ENCODE assay signal across 8 cellular contexts in genomic region chr7:69598081-69598486, GRCh38. TPM values are rescaled to one million over a fixed set of nuclear protein-coding genes. Genes with fewer than 3 reads are reported as not detected.
DNase-seq lines count a peak whose midpoint lies in the region; ATAC-seq, FAIRE-seq and TF ChIP-seq lines count a peak whose summit lies in the region.

TSS of gene AUTS2 (plus strand) at chr7:69598475. CDS start at chr7:69599654, 1,179 bp downstream.

- H3K9me3 ChIP-seq in Caco-2 (no peaks in the 10 kb centered on the region), SJSA1 (replicated peaks) (no peaks in the 10 kb centered on the region), astrocyte (ENCODE audit: insufficient read depth, low read depth, low read length) (no peaks in the 10 kb centered on the region), right atrium auricular region (no peaks in the 10 kb centered on the region), aorta (ENCODE audit: control insufficient read depth, low read length) (no peaks in the 10 kb centered on the region)

- intact Hi-C loops in Caco-2 (cut with micrococcal nuclease; ENCODE audit: unreplicated experiment) = loop anchor here (10.0 kb wide), 2 partner anchors 207 to 237 kb away; no protein-coding TSS in a partner anchor
- intact Hi-C loops in aorta (cut with DNase I) = no loop called here

- WGBS in aorta, 2 donors = 0 to 1% methylated on average over 6 to 63 of the region's 63 CpGs

- H3K9me3 Mint-ChIP-seq in Caco-2 (ENCODE audit: unreplicated experiment) (no peaks in the 10 kb centered on the region), astrocyte (ENCODE audit: unreplicated experiment) (no peaks in the 10 kb centered on the region)

- H3K4me3 Mint-ChIP-seq in Caco-2 (ENCODE audit: unreplicated experiment) (peak within 1 kb of the TSS; percentile 83), astrocyte (ENCODE audit: unreplicated experiment) (peak within 1 kb of the TSS; percentile 96)

- H3K27me3 ChIP-seq in Caco-2 (replicated peaks; ENCODE audit: control insufficient read depth, insufficient read depth, low read length) = no peaks in the 10 kb centered on the region
- peaks cover 30% of the 10 kb centered on the region for H3K27me3 ChIP-seq in SJSA1 (replicated peaks)
- H3K27me3 ChIP-seq in astrocyte (ENCODE audit: insufficient read depth, low read length) = peaks cover 8% of the 10 kb centered on the region
- H3K27me3 ChIP-seq in right atrium auricular region = no peaks in the 10 kb centered on the region
- H3K27me3 ChIP-seq in aorta (ENCODE audit: control insufficient read depth in 1 of 2, insufficient read depth in 2 of 2, low read length in 1 of 2) = no peaks in the 10 kb centered on the region

- H3K27ac Mint-ChIP-seq in Caco-2 (ENCODE audit: unreplicated experiment) (no peak within 1 kb of the TSS), astrocyte (ENCODE audit: unreplicated experiment) (peak within 1 kb of the TSS; percentile 85)

- peak within 1 kb of the TSS; percentile 99 for H3K4me2 ChIP-seq in astrocyte (ENCODE audit: low read length)

- no peaks in the 10 kb centered on the region for H3K36me3 ChIP-seq in Caco-2 (ENCODE audit: control insufficient read depth, insufficient read depth, low read length)
- no peaks in the 10 kb centered on the region for H3K36me3 ChIP-seq in SJSA1
- no peaks in the 10 kb centered on the region for H3K36me3 ChIP-seq in astrocyte (ENCODE audit: insufficient read depth, low read length)
- no peaks in the 10 kb centered on the region for H3K36me3 ChIP-seq in right atrium auricular region
- no peaks in the 10 kb centered on the region for H3K36me3 ChIP-seq in aorta (ENCODE audit: control insufficient read depth in 1 of 2, insufficient read depth in 2 of 2, low read length in 1 of 2)

- no peak for FAIRE-seq in astrocyte (lab: Jason Lieb, UNC)

- peak within 1 kb of the TSS; percentile 87 for H3K9ac ChIP-seq in astrocyte (ENCODE audit: low read length)

- no peak within 1 kb of the TSS for H3K27ac ChIP-seq in SJSA1
- peak within 1 kb of the TSS; percentile 34 for H3K27ac ChIP-seq in astrocyte (ENCODE audit: low read depth, low read length)
- peak within 1 kb of the TSS; percentile 91 to 92 for H3K27ac ChIP-seq in right atrium auricular region
- peak within 1 kb of the TSS in 1 of 2 donors; percentile 72 for H3K27ac ChIP-seq in aorta (ENCODE audit: low read depth in 1 of 2, low read length in 2 of 2)

- TF ChIP-seq CTCF in Caco-2 (IDR thresholded peaks at IDR 0.05; ENCODE audit: insufficient read depth in 1 of 2, low read depth in 1 of 2, low read length in 1 of 2, severe bottlenecking in 1 of 2, unreplicated experiment in 1 of 2) = no peak
- TF ChIP-seq CTCF in astrocyte (IDR thresholded peaks at IDR 0.05; ENCODE audit: insufficient read depth, low read depth, low read length) = no peak
- TF ChIP-seq CTCF in right atrium auricular region (IDR thresholded peaks at IDR 0.05) = no peak

- H3K4me1 ChIP-seq in Caco-2 (peaks cover 13% of the 10 kb centered on the region), SJSA1 (replicated peaks) (peaks cover 12% of the 10 kb centered on the region; the same call in 1 of the 2 replicates), astrocyte (ENCODE audit: insufficient read depth, low read length) (peaks cover 5% of the 10 kb centered on the region), right atrium auricular region (peaks cover 0 to 25% of the 10 kb centered on the region in 2 donors), aorta (ENCODE audit: control insufficient read depth in 1 of 2, insufficient read depth in 2 of 2, low read length in 2 of 2) (no peaks in the 10 kb centered on the region)

- no peaks in the 10 kb centered on the region for H3K36me3 Mint-ChIP-seq in Caco-2 (ENCODE audit: insufficient read depth, unreplicated experiment)
- H3K36me3 Mint-ChIP-seq in astrocyte (ENCODE audit: low read depth, unreplicated experiment) = no peaks in the 10 kb centered on the region

- peak within 1 kb of the TSS; percentile 85 for H2AFZ ChIP-seq in astrocyte (ENCODE audit: low read depth, low read length)

- peaks cover 28% of the 10 kb centered on the region for H4K20me1 ChIP-seq in astrocyte (ENCODE audit: insufficient read depth, low read length)

- no TSS peak for BruUV-seq in Caco-2 (replicated peaks; lab: Mats Ljungman, UMichigan)

- H3K4me1 Mint-ChIP-seq in Caco-2 (ENCODE audit: low read depth, unreplicated experiment) (peaks cover 4% of the 10 kb centered on the region), astrocyte (ENCODE audit: low read depth, unreplicated experiment) (no peaks in the 10 kb centered on the region)

- POLR2A ChIA-PET in Caco-2 (lab: Charles Lee) = no interaction called here

- DNase-seq in Caco-2 (peak; percentile 77 to 82), SJSA1 (ENCODE audit: low read depth in 1 of 2, low spot score in 2 of 2) (no peak), astrocyte (ENCODE audit: low read depth) (peak; percentile 78), right atrium auricular region (ENCODE audit: low spot score) (peak; percentile 89), pons (ENCODE audit: low spot score) (peak; percentile 90), aorta (peak; percentile 85 to 95)
- DNase-seq in Jurkat, Clone E6-1 (ENCODE audit: low read depth, low spot score) = peak; percentile 63

- ATAC-seq in GM21515 (IDR thresholded peaks at IDR 0.05; ENCODE audit: unreplicated experiment) (peak; percentile 45), aorta (ENCODE audit: low FRiP score) (peak; percentile 90)

- peaks cover 6% of the 10 kb centered on the region for H3K27me3 Mint-ChIP-seq in Caco-2 (ENCODE audit: insufficient read depth, unreplicated experiment)
- peaks cover 9% of the 10 kb centered on the region for H3K27me3 Mint-ChIP-seq in astrocyte (ENCODE audit: low read depth, unreplicated experiment)

- CTCF ChIA-PET in Caco-2 (lab: Charles Lee) = no interaction called here

- H3K79me2 ChIP-seq in astrocyte (ENCODE audit: insufficient read depth, low read length) = peaks cover 31% of the 10 kb centered on the region

- H3K4me3 ChIP-seq in Caco-2 (ENCODE audit: low read depth, low read length) = peak within 1 kb of the TSS; percentile 57
- peak within 1 kb of the TSS; percentile 53 for H3K4me3 ChIP-seq in Jurkat, Clone E6-1 (ENCODE audit: low read length)
- H3K4me3 ChIP-seq in SJSA1 = peak within 1 kb of the TSS; percentile 42
- H3K4me3 ChIP-seq in astrocyte (ENCODE audit: insufficient read depth, low read depth, low read length) = peak within 1 kb of the TSS; percentile 78
- peak within 1 kb of the TSS; percentile 82 to 86 for H3K4me3 ChIP-seq in right atrium auricular region
- peak within 1 kb of the TSS; percentile 84 to 97 for H3K4me3 ChIP-seq in aorta (ENCODE audit: low read length in 2 of 2)

RNA-seq across cellular contexts. Expression of gene AUTS2, which starts in this region (rescaled TPM):
- total RNA-seq in Caco-2 (2022) (37.1 and 41.9 TPM in 2 replicates), astrocyte (68.2 and 73.2 TPM in 2 replicates), right atrium auricular region (1 to 10 TPM; 8.6 TPM), aorta (100 to 1,000 TPM in 1 of 2 donors, 10 to 100 TPM in 1; 89.1 to 102 TPM)
- 22.1 TPM for polyA plus RNA-seq in Jurkat, Clone E6-1 (2012; ENCODE audit: insufficient read depth, insufficient read length)
- total RNA-seq in SJSA1 (2014; rRNA removed; shearing (Covaris generic)) = 0.03 TPM in 1 of 2 replicates, not detected in the other
- polyA plus RNA-seq in aorta = 10 to 100 TPM in 1 of 2 donors, 1 to 10 TPM in 1; 3.9 to 24.8 TPM

Comparison
In these comparisons a context has a peak if more than half of its experiments do, and no peak if none do; other contexts are left out.
1. DNase-seq: peak in Caco-2 (2 of 2), Jurkat, Clone E6-1 (single experiment), astrocyte (single experiment), right atrium auricular region (single experiment), pons (single experiment) and aorta (2 of 2); none in SJSA1 (0 of 2).
2. Peak in every context shown above with its lines, with median percentiles within 50 percentile points of each other: H3K4me3 ChIP-seq.